Comparison of ENCODE assay signal across 1 cellular context in the genomic region with DNA sequence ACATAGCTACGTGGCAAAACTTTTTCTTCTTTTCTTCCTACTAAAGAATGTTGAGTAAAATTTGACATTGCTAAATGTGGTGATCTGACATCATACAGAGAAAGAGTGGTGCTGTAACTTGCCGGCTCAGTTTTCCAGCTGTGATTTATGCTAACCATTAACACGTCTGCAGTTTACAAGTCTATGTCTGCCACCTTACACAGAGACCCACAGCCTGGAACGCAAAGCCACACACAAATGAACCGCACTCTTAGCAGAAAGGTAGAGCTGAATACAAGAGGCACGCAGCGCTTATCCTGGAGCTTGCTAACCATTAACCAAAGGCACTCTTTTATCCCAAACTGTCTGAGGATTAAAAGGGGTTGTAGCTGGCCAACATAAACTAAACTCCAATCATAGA.
A peak's percentile ranks its signal among the peaks of the same experiment; 100 is the strongest.
TF ChIP-seq lines count a peak whose summit lies in the region.

No MANE protein-coding gene starts in this region.

TF ChIP-seq in HepG2, 621 proteins besides CTCF, POLR2A, EP300 and RAD21 (continued from another document):
- TF ChIP-seq ZBTB40 (IDR thresholded peaks at IDR 0.05) (no peak), ZBTB40 (CRISPR knock-in tag; IDR thresholded peaks at IDR 0.05) (no peak), ZNF644 (CRISPR knock-in tag; IDR thresholded peaks at IDR 0.05; ENCODE audit: low read depth) (peak; percentile 76; the same call in 1 of the 2 replicates)
